15 cellular contexts compared by ENCODE assay signal in the genomic region with DNA sequence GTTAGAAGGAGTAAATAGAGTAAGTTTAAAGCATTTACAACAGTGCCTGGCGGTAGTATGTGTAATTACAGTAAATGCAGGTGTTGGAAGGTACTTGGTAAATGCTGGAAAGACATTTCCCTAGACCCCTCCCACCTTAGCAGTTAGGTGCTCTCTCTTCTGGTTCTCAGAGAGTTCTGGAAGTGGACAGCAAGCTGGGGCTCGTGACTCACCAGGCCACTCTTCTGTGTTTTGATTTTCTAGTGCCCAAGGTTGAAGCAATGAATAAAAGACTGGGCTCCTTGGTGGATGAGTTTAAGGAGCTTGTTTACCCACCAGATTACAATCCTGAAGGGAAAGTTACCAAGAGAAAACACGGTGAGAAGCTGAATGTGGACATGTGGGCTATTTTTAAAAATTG. TPM values are rescaled to one million over a fixed set of nuclear protein-coding genes. Genes with fewer than 3 reads are reported as not detected.
"Had no signal": no experiment of that assay in that cellular context is flagged by ENCODE, and none has a peak within 500 bp of the region (broad histone marks: within the 10 kb centered on the region; RNA-seq: fewer than 3 reads in every experiment).

No MANE protein-coding gene starts in this region.

- H3K9me3 Mint-ChIP-seq: activated CD4-positive, alpha-beta memory T cell treated with anti-CD3 and anti-CD28 coated beads, Interleukin-2, amount 10 ng/mL, durations not matched to agents 7 days and 5 days; activated naive CD8-positive, alpha-beta T cell treated with anti-CD3 and anti-CD28 coated beads, Interleukin-2, amount 10 ng/mL, durations not matched to agents 7 days and 5 days; activated T-helper 2 cell treated with anti-CD3 and anti-CD28 coated beads, Interferon-gamma antibody, Interleukin-2, Interleukin-4, amounts not matched to agents 10 μg/mL and 5 μg/mL and 100 μg/mL, durations not matched to agents 14 hours and 24 hours and 36 hours; central memory CD8-positive, alpha-beta T cell; dendritic cell treated with granulocyte-macrophage colony-stimulating factor and Interleukin-4, amounts not matched to agents 40 ng/mL and 50 ng/mL, for 4 days; stimulated activated naive CD8-positive, alpha-beta T cell treated with anti-CD3 and anti-CD28 coated beads, Interleukin-15, Interleukin-2, amounts not matched to agents 100 ng/mL and 50 ng/mL, for 24 hours; T-cell had no signal

- H3K27ac ChIP-seq: testis, upper lobe of right lung had no signal

- H3K4me1 Mint-ChIP-seq: activated naive CD8-positive, alpha-beta T cell treated with anti-CD3 and anti-CD28 coated beads, Interleukin-2, amount 10 ng/mL, durations not matched to agents 7 days and 5 days; central memory CD8-positive, alpha-beta T cell had no signal

- H3K27ac Mint-ChIP-seq: activated CD4-positive, alpha-beta memory T cell treated with anti-CD3 and anti-CD28 coated beads, Interleukin-2, amount 10 ng/mL, durations not matched to agents 7 days and 5 days; activated T-helper 2 cell treated with anti-CD3 and anti-CD28 coated beads, Interferon-gamma antibody, Interleukin-2, Interleukin-4, amounts not matched to agents 10 μg/mL and 5 μg/mL and 100 μg/mL, durations not matched to agents 14 hours and 24 hours and 36 hours; dendritic cell treated with granulocyte-macrophage colony-stimulating factor and Interleukin-4, amounts not matched to agents 40 ng/mL and 50 ng/mL, for 4 days had no signal

- H3K27me3 ChIP-seq: testis, upper lobe of right lung had no signal

- ATAC-seq: mucosa of descending colon, T-cell, upper lobe of right lung had no signal

- H3K27me3 Mint-ChIP-seq: activated CD4-positive, alpha-beta memory T cell treated with anti-CD3 and anti-CD28 coated beads, Interleukin-2, amount 10 ng/mL, durations not matched to agents 7 days and 5 days; activated naive CD8-positive, alpha-beta T cell treated with anti-CD3 and anti-CD28 coated beads, Interleukin-2, amount 10 ng/mL, durations not matched to agents 7 days and 5 days; central memory CD8-positive, alpha-beta T cell; dendritic cell treated with granulocyte-macrophage colony-stimulating factor and Interleukin-4, amounts not matched to agents 40 ng/mL and 50 ng/mL, for 4 days; stimulated activated naive CD8-positive, alpha-beta T cell treated with anti-CD3 and anti-CD28 coated beads, Interleukin-15, Interleukin-2, amounts not matched to agents 100 ng/mL and 50 ng/mL, for 24 hours; T-cell had no signal

- DNase-seq: activated CD4-positive, alpha-beta memory T cell treated with anti-CD3 and anti-CD28 coated beads, Interleukin-2, amount 10 ng/mL, durations not matched to agents 7 days and 5 days; activated CD4-positive, alpha-beta T cell treated with anti-CD3 and anti-CD28 coated beads for 1 hour; activated naive CD8-positive, alpha-beta T cell treated with anti-CD3 and anti-CD28 coated beads, Interleukin-2, amount 10 ng/mL, durations not matched to agents 7 days and 5 days; hypothalamus; mucosa of descending colon; stimulated activated CD4-positive, alpha-beta T cell treated with anti-CD3 and anti-CD28 coated beads, Interleukin-12 subunit alpha, Interleukin-12 subunit beta, amount 100 ng/mL, for 4 hours; T-cell; T1000; testis; upper lobe of right lung had no signal

- H3K4me3 ChIP-seq: mucosa of descending colon, testis, upper lobe of right lung had no signal

- H3K4me1 ChIP-seq: testis, upper lobe of right lung had no signal

- H3K4me3 Mint-ChIP-seq: activated CD4-positive, alpha-beta memory T cell treated with anti-CD3 and anti-CD28 coated beads, Interleukin-2, amount 10 ng/mL, durations not matched to agents 7 days and 5 days; activated naive CD8-positive, alpha-beta T cell treated with anti-CD3 and anti-CD28 coated beads, Interleukin-2, amount 10 ng/mL, durations not matched to agents 7 days and 5 days; central memory CD8-positive, alpha-beta T cell; dendritic cell treated with granulocyte-macrophage colony-stimulating factor and Interleukin-4, amounts not matched to agents 40 ng/mL and 50 ng/mL, for 4 days; stimulated activated naive CD8-positive, alpha-beta T cell treated with anti-CD3 and anti-CD28 coated beads, Interleukin-15, Interleukin-2, amounts not matched to agents 100 ng/mL and 50 ng/mL, for 24 hours; T-cell had no signal

- H3K9me3 ChIP-seq: mucosa of descending colon, testis, upper lobe of right lung had no signal

RNA-seq across cellular contexts. Expression of gene MEI1, which starts 38.2 kb away (rescaled TPM):
- polyA plus RNA-seq: neural cell had no signal
